In genomic region chr3:64056616-64057165, GRCh38 we compare ENCODE assay signal across 23 cellular contexts. TPM values are rescaled to one million over a fixed set of nuclear protein-coding genes. Genes with fewer than 3 reads are reported as not detected.
A peak's percentile ranks its signal among the peaks of the same experiment; 100 is the strongest.
DNase-seq lines count a peak whose midpoint lies in the region; TF ChIP-seq lines count a peak whose summit lies in the region.
"Had no signal": no experiment of that assay in that cellular context is flagged by ENCODE, and none has a peak within 500 bp of the region (broad histone marks: within the 10 kb centered on the region; RNA-seq: fewer than 3 reads in every experiment).

No MANE protein-coding gene starts in this region.

- no peak overlapping the region for H2AFZ ChIP-seq in SK-N-SH (ENCODE audit: low read depth)
- H2AFZ ChIP-seq in smooth muscle cell (ENCODE audit: low read depth) = no peak overlapping the region

- H3K4me3 ChIP-seq in SK-N-SH (ENCODE audit: low read depth in 2 of 2, low read length in 1 of 2) (no peak overlapping the region), fibroblast of pulmonary artery (replicated peaks; ENCODE audit: low read depth, low read length) (no peak overlapping the region), smooth muscle cell (no peak overlapping the region)
- H3K4me3 ChIP-seq: BLaER1 treated with 17β-estradiol and CSF1 and Interleukin-3, amounts not matched to agents 10 nM and 100 nM; K562; thyroid gland had no signal

- H3K27me3 ChIP-seq in SK-N-SH (ENCODE audit: insufficient read depth) = no peaks in the 10 kb centered on the region
- no peaks in the 10 kb centered on the region for H3K27me3 ChIP-seq in smooth muscle cell (ENCODE audit: low read depth)
- H3K27me3 ChIP-seq: thyroid gland had no signal

- DNase-seq in H4 (ENCODE audit: low spot score) (peak; percentile 18), SK-N-SH (no peak), fibroblast of pulmonary artery (ENCODE audit: low read depth) (peak; percentile 80), smooth muscle cell (lab: John Stamatoyannopoulos, UW; ENCODE audit: unreplicated experiment) (no peak), NCI-H2081 (lab: John Stamatoyannopoulos, UW) (no peak), NCI-H446 (lab: John Stamatoyannopoulos, UW) (no peak), GF-D8 (lab: John Stamatoyannopoulos, UW) (no peak)
- DNase-seq: activated CD4-positive, alpha-beta T cell treated with anti-CD3 and anti-CD28 coated beads, Interleukin-2, amount 50 U/mL, for 4 hours; activated gamma-delta T cell; amniotic stem cell; cerebellar nuclear complex; DMS 273 treated with DMSO at 0.1 percent for 48 hours; effector CD8-positive, alpha-beta T cell; naive B cell; NCI-H1092; NCI-H2081 treated with DMSO at 0.1 percent for 48 hours; NCI-H510A treated with DMSO at 0.1 percent for 48 hours; stimulated activated naive CD4-positive, alpha-beta T cell; T-helper 1 cell; thyroid gland had no signal

- WGBS in SK-N-SH (ENCODE audit: low lambda C conversion rate) = 41% methylated on average over 3 of the region's 3 CpGs
- WGBS in smooth muscle cell (ENCODE audit: low lambda C conversion rate) = 49% methylated on average over 3 of the region's 3 CpGs

- H3K4me2 ChIP-seq in SK-N-SH (no peak overlapping the region), smooth muscle cell (no peak overlapping the region)

- no peaks in the 10 kb centered on the region for H3K79me2 ChIP-seq in SK-N-SH (ENCODE audit: insufficient read depth)
- no peaks in the 10 kb centered on the region for H3K79me2 ChIP-seq in smooth muscle cell (ENCODE audit: low read depth)

- H3K36me3 ChIP-seq in SK-N-SH (replicated peaks in 1 of 2; ENCODE audit: control insufficient read depth in 1 of 2, insufficient read depth in 2 of 2, low read length in 1 of 2) = no peaks in the 10 kb centered on the region
- no peaks in the 10 kb centered on the region for H3K36me3 ChIP-seq in smooth muscle cell (ENCODE audit: low read depth)
- H3K36me3 ChIP-seq: BLaER1 treated with 17β-estradiol and CSF1 and Interleukin-3, amounts not matched to agents 10 nM and 100 nM; thyroid gland had no signal

- H3K9ac ChIP-seq in SK-N-SH (no peak overlapping the region), smooth muscle cell (ENCODE audit: low read depth) (no peak overlapping the region)
- H3K9ac ChIP-seq: BLaER1 treated with 17β-estradiol and CSF1 and Interleukin-3, amounts not matched to agents 10 nM and 100 nM had no signal

- no peaks in the 10 kb centered on the region for H3K9me2 ChIP-seq in SK-N-SH

- TF ChIP-seq EP300 in SK-N-SH (IDR thresholded peaks at IDR 0.05; ENCODE audit: borderline replicate concordance in 1 of 2, low read depth in 1 of 2, low read length in 1 of 2) = no peak

- H3K9me3 ChIP-seq in SK-N-SH (no peaks in the 10 kb centered on the region), smooth muscle cell (replicated peaks; ENCODE audit: low read depth) (no peaks in the 10 kb centered on the region)
- H3K9me3 ChIP-seq: BLaER1 treated with 17β-estradiol and CSF1 and Interleukin-3, amounts not matched to agents 10 nM and 100 nM; thyroid gland had no signal

- CTCF ChIA-PET in SK-N-SH (lab: Yijun Ruan, JAX) = no interaction called here

- TF ChIP-seq CTCF in SK-N-SH (IDR thresholded peaks at IDR 0.05) = no peak
- TF ChIP-seq CTCF in fibroblast of pulmonary artery (IDR thresholded peaks at IDR 0.05; ENCODE audit: low read length, missing control alignments) = no peak
- no peak for TF ChIP-seq CTCF in smooth muscle cell (IDR thresholded peaks at IDR 0.05; ENCODE audit: borderline replicate concordance, insufficient read depth, poor library complexity, severe bottlenecking)

- H3K4me1 ChIP-seq in SK-N-SH (ENCODE audit: control insufficient read depth in 1 of 2, insufficient read depth in 2 of 2, low read depth in 1 of 2, low read length in 1 of 2) (peaks cover 6 to 12% of the 10 kb centered on the region in 2 experiments; a peak in 3 of 4 replicates), smooth muscle cell (ENCODE audit: low read depth) (peaks cover 11% of the 10 kb centered on the region)
- H3K4me1 ChIP-seq: thyroid gland had no signal

- H4K20me1 ChIP-seq in SK-N-SH (ENCODE audit: insufficient read depth) = no peaks in the 10 kb centered on the region
- H4K20me1 ChIP-seq in smooth muscle cell (ENCODE audit: low read depth) = no peaks in the 10 kb centered on the region
- H4K20me1 ChIP-seq: BLaER1 treated with 17β-estradiol and CSF1 and Interleukin-3, amounts not matched to agents 10 nM and 100 nM had no signal

- POLR2A ChIA-PET in SK-N-SH (lab: Yijun Ruan, JAX) = interaction anchor here (0.6 to 0.9 kb wide), 2 partner anchors 340 to 451 kb away, joined by 3 to 4 read pairs; no protein-coding TSS in a partner anchor

- peak overlapping the region in 1 of 2 experiments; percentile 39; a peak in 2 of 4 replicates for H3K27ac ChIP-seq in SK-N-SH (ENCODE audit: low read depth in 2 of 2, low read length in 1 of 2)
- H3K27ac ChIP-seq in smooth muscle cell (ENCODE audit: low read depth) = peak overlapping the region; percentile 17
- H3K27ac ChIP-seq: BLaER1 treated with 17β-estradiol and CSF1 and Interleukin-3, amounts not matched to agents 10 nM and 100 nM; thyroid gland; VCaP had no signal

- TF ChIP-seq RAD21 in SK-N-SH (IDR thresholded peaks at IDR 0.05; ENCODE audit: low read length) = no peak

- no peaks in the 10 kb centered on the region for H3F3A ChIP-seq in SK-N-SH (replicated peaks; ENCODE audit: insufficient read depth)
- H3F3A ChIP-seq in smooth muscle cell (ENCODE audit: low read depth) = no peaks in the 10 kb centered on the region

TF ChIP-seq in SK-N-SH, 30 proteins besides CTCF, POLR2A, EP300 and RAD21:
- TF ChIP-seq FOSL2 (IDR thresholded peaks at IDR 0.05; ENCODE audit: borderline replicate concordance, low read depth) (peak; percentile 25; the same call in 1 of the 2 replicates), JUND (IDR thresholded peaks at IDR 0.05) (0 out of 2 replicates have a peak, but pooled peaks have one; percentile 15), TCF12 (IDR thresholded peaks at IDR 0.05) (no peak; the same call in 1 of the 2 replicates), MEF2A (IDR thresholded peaks at IDR 0.05; ENCODE audit: borderline replicate concordance, low read depth) (no peak), ZBTB33 (IDR thresholded peaks at IDR 0.05; ENCODE audit: borderline replicate concordance, low read depth) (no peak), RFX5 (IDR thresholded peaks at IDR 0.05; ENCODE audit: low read length) (no peak)
TF ChIP-seq in SK-N-SH: peak in this region for 2.

RNA-seq across cellular contexts. Expression of gene PSMD6, which starts 33.4 kb away (rescaled TPM):
- 102 and 104 TPM in 2 replicates for total RNA-seq in H4 (2014; rRNA removed; shearing (Covaris generic))
- 75.7 and 90.3 TPM in 2 replicates for polyA plus RNA-seq in SK-N-SH (2012; rRNA removed)
- 107 and 114 TPM in 2 replicates for polyA plus RNA-seq in SK-N-SH (2012; cell fraction: cytosol; rRNA removed)
- 55.0 and 70.8 TPM in 2 replicates for polyA plus RNA-seq in SK-N-SH (2012; cell fraction: nucleus; rRNA removed)
- total RNA-seq in smooth muscle cell = 109 and 113 TPM in 2 replicates
- polyA plus RNA-seq in smooth muscle cell = 116 and 119 TPM in 2 replicates

Comparison
In these comparisons a context has a peak if more than half of its experiments do, and no peak if none do; other contexts are left out.
1. DNase-seq: peak in H4 (single experiment) and fibroblast of pulmonary artery (single experiment); none in SK-N-SH (single experiment), smooth muscle cell (single experiment), NCI-H2081 (0 of 2), NCI-H446 (0 of 2) and GF-D8 (single experiment).